1 cellular context compared by ENCODE assay signal in genomic region chr1:33099290-33100118, GRCh38.
TF ChIP-seq lines count a peak whose summit lies in the region.

No MANE protein-coding gene starts in this region.

TF ChIP-seq in K562, 482 proteins besides CTCF, POLR2A, EP300 and RAD21 (continued from another document):
- TF ChIP-seq ZMIZ1 (IDR thresholded peaks at IDR 0.05; ENCODE audit: low read depth in 2 of 2, low read length in 2 of 2) (no peak), SNIP1 (IDR thresholded peaks at IDR 0.05; ENCODE audit: low read depth) (peak; percentile 85), E2F5 (CRISPR knock-in tag; IDR thresholded peaks at IDR 0.05) (peak; percentile 15; the same call in 1 of the 2 replicates), RBM17 (IDR thresholded peaks at IDR 0.05; ENCODE audit: borderline replicate concordance, low read depth, low read length) (no peak), ZNF212 (CRISPR knock-in tag; IDR thresholded peaks at IDR 0.05) (no peak), E2F6 (IDR thresholded peaks at IDR 0.05; ENCODE audit: borderline replicate concordance in 1 of 2, extremely low read depth in 1 of 2, insufficient read depth in 1 of 2, insufficient read length in 1 of 2, low read depth in 1 of 2, low read length in 1 of 2, poor library complexity in 1 of 2, severe bottlenecking in 1 of 2) (peak in 1 of 2 experiments; percentile 72), MGA (IDR thresholded peaks at IDR 0.05) (peak; percentile 74), MAX (CRISPR knock-in tag; IDR thresholded peaks at IDR 0.05) (peak; percentile 93), L3MBTL2 (IDR thresholded peaks at IDR 0.05) (peak; percentile 69), MEF2A (IDR thresholded peaks at IDR 0.05; ENCODE audit: control insufficient read depth, low read depth, low read length) (no peak), GABPA (tag; conservative IDR thresholded peaks at IDR 0.05; ENCODE audit: low read depth) (0 out of 2 replicates have a peak, but pooled peaks have one; percentile 12), CBFB (CRISPR knock-in tag; IDR thresholded peaks at IDR 0.05) (0 out of 2 replicates have a peak, but pooled peaks have one; percentile 23)
